8 cellular contexts compared by ENCODE assay signal in genomic region chr5:154857534-154858250, GRCh38. TPM values are rescaled to one million over a fixed set of nuclear protein-coding genes. Genes with fewer than 3 reads are reported as not detected.
A peak's percentile ranks its signal among the peaks of the same experiment; 100 is the strongest.
DNase-seq lines count a peak whose midpoint lies in the region; TF ChIP-seq lines count a peak whose summit lies in the region.

No MANE protein-coding gene starts in this region.

- H3K9me3 Mint-ChIP-seq in HFFc6, result no peaks in the 10 kb centered on the region
- H3K9me3 Mint-ChIP-seq in activated naive CD8-positive, alpha-beta T cell treated with anti-CD3 and anti-CD28 coated beads for 36 hours, result no peaks in the 10 kb centered on the region

- DNase-seq in GM06990 (ENCODE audit: extremely low read depth, insufficient read length), result peak; percentile 85
- DNase-seq in HFFc6, result peak; percentile 96
- peak; percentile 93 for DNase-seq in NAMALWA (ENCODE audit: low spot score)
- DNase-seq in SKM-1 (lab: John Stamatoyannopoulos, UW; ENCODE audit: unreplicated experiment), result peak; percentile 96
- peak; percentile 87 for DNase-seq in activated naive CD8-positive, alpha-beta T cell treated with anti-CD3 and anti-CD28 coated beads for 36 hours
- peak; percentile 86 to 97 (median 92) for DNase-seq in head of caudate nucleus
- peak; percentile 97 to 99 (median 98) for DNase-seq in ovary
- peak; percentile 98 to 99 for DNase-seq in thyroid gland

- no peaks in the 10 kb centered on the region for H3K36me3 ChIP-seq in GM06990 (ENCODE audit: control insufficient read depth, insufficient read depth, low read length)
- H3K36me3 ChIP-seq in ovary, result no peaks in the 10 kb centered on the region
- H3K36me3 ChIP-seq in thyroid gland, result no peaks in the 10 kb centered on the region

- H3K4me3 ChIP-seq in GM06990 (replicated peaks; ENCODE audit: low read depth, low read length) (peak overlapping the region; percentile 68), ovary (peak overlapping the region; percentile 63), thyroid gland (replicated peaks in 1 of 3) (peak overlapping the region; percentile 35 to 77 (median 71))

- H3K27me3 ChIP-seq in GM06990 (replicated peaks; ENCODE audit: control insufficient read depth, insufficient read depth, low read length), result no peaks in the 10 kb centered on the region
- no peaks in the 10 kb centered on the region for H3K27me3 ChIP-seq in ovary
- no peaks in the 10 kb centered on the region for H3K27me3 ChIP-seq in thyroid gland

- TF ChIP-seq POLR2A in ovary (IDR thresholded peaks at IDR 0.05) (peak; percentile 70), thyroid gland (IDR thresholded peaks at IDR 0.05) (peak; percentile 56 to 91)

- 0 out of 2 replicates have a peak, but pooled peaks cover 4% of the 10 kb centered on the region for H3K36me3 Mint-ChIP-seq in HFFc6 (ENCODE audit: low read depth)
- H3K36me3 Mint-ChIP-seq in activated naive CD8-positive, alpha-beta T cell treated with anti-CD3 and anti-CD28 coated beads for 36 hours, result peaks cover 22% of the 10 kb centered on the region

- intact Hi-C loops in head of caudate nucleus (cut with DNase I), result loop anchor here (2.0 kb wide), 2 partner anchors 83 to 103 kb away; partner anchors contain the start of genes LARP1 and MRPL22
- intact Hi-C loops in ovary (cut with DNase I), result loop anchor here (5.0 to 10.0 kb wide), 2 partner anchors 100 to 103 kb away; partner anchors contain the start of gene LARP1 (in 4 of the 4)
- intact Hi-C loops in thyroid gland (cut with DNase I), result loop anchor here (10.0 kb wide), 1 partner anchor 103 kb away; the partner anchor contains the start of gene LARP1

- H3K4me1 Mint-ChIP-seq in HFFc6 (ENCODE audit: low read depth), result peaks cover 36% of the 10 kb centered on the region
- H3K4me1 Mint-ChIP-seq in activated naive CD8-positive, alpha-beta T cell treated with anti-CD3 and anti-CD28 coated beads for 36 hours, result peaks cover 39% of the 10 kb centered on the region

- peak overlapping the region; percentile 100 for H3K27ac Mint-ChIP-seq in HFFc6
- peak overlapping the region; percentile 99 for H3K27ac Mint-ChIP-seq in activated naive CD8-positive, alpha-beta T cell treated with anti-CD3 and anti-CD28 coated beads for 36 hours

- WGBS in ovary, 3 donors, result 0 to 1% (median 0%) methylated on average over 56 to 57 of the region's 57 CpGs
- 0 to 1% methylated on average over 23 to 54 of the region's 57 CpGs for WGBS in thyroid gland, 2 donors

- H3K27ac ChIP-seq in ovary, result peak overlapping the region; percentile 94 to 99
- peak overlapping the region; percentile 98 to 100 (median 99) for H3K27ac ChIP-seq in thyroid gland

- H3K4me1 ChIP-seq in ovary (ENCODE audit: insufficient read depth) (peaks cover 11% of the 10 kb centered on the region), thyroid gland (peaks cover 23 to 43% of the 10 kb centered on the region in 2 donors)

- H3K9me3 ChIP-seq in ovary (no peaks in the 10 kb centered on the region), thyroid gland (no peaks in the 10 kb centered on the region)

- no peak for TF ChIP-seq EP300 in ovary (IDR thresholded peaks at IDR 0.05)

- H3K4me3 Mint-ChIP-seq in HFFc6, result peak overlapping the region; percentile 94
- peak overlapping the region; percentile 85 for H3K4me3 Mint-ChIP-seq in activated naive CD8-positive, alpha-beta T cell treated with anti-CD3 and anti-CD28 coated beads for 36 hours

- TF ChIP-seq CTCF in GM06990 (IDR thresholded peaks at IDR 0.05; ENCODE audit: insufficient read depth, low read length, poor library complexity, severe bottlenecking) (no peak), HFFc6 (IDR thresholded peaks at IDR 0.05) (peak; percentile 31; the same call in 1 of the 2 replicates), ovary (IDR thresholded peaks at IDR 0.05) (peak; percentile 1 to 25 (median 18)), thyroid gland (IDR thresholded peaks at IDR 0.05) (peak in 1 of 6 experiments; percentile 12)

- peaks cover 4% of the 10 kb centered on the region; the same call in 1 of the 2 replicates for H3K27me3 Mint-ChIP-seq in HFFc6 (ENCODE audit: insufficient read depth)
- no peaks in the 10 kb centered on the region for H3K27me3 Mint-ChIP-seq in activated naive CD8-positive, alpha-beta T cell treated with anti-CD3 and anti-CD28 coated beads for 36 hours

RNA-seq across cellular contexts. Expression of gene CNOT8, which starts 0.7 kb away (rescaled TPM):
- 10 to 100 TPM; 29.5 to 38.6 (median 30.8) TPM for total RNA-seq in HFFc6 (2021; fragmentation: NEBNext Ultra II Directional; extraction: Animal tissue kit (Norgen Biotek cat#: 25700))
- 10 to 100 TPM; 53.7 to 53.9 TPM for total RNA-seq in activated naive CD8-positive, alpha-beta T cell treated with anti-CD3 and anti-CD28 coated beads for 36 hours
- total RNA-seq in ovary (10 to 100 TPM; 34.0 to 51.0 (median 40.5) TPM), thyroid gland (100 to 1,000 TPM in 1 of 4 donors, 10 to 100 TPM in 3; 70.3 to 123 (median 88.6) TPM)
- polyA plus RNA-seq in ovary, result 10 to 100 TPM; 35.4 to 40.7 TPM

RNA-seq across cellular contexts. Expression of gene FAXDC2, which starts 7.3 kb away (rescaled TPM):
- total RNA-seq in HFFc6 (2021; fragmentation: NEBNext Ultra II Directional; extraction: Animal tissue kit (Norgen Biotek cat#: 25700)), result 1 to 10 TPM; 3.1 to 4.7 (median 3.6) TPM
- under 1 TPM in 1 of 2 experiments, not detected in 1; 0.08 TPM for total RNA-seq in activated naive CD8-positive, alpha-beta T cell treated with anti-CD3 and anti-CD28 coated beads for 36 hours
- 10 to 100 TPM; 15.2 to 40.7 (median 23.1) TPM for total RNA-seq in ovary
- polyA plus RNA-seq in ovary, result 100 to 1,000 TPM in 1 of 2 donors, 10 to 100 TPM in 1; 43.7 to 120 TPM
- 100 to 1,000 TPM in 1 of 4 donors, 10 to 100 TPM in 3; 47.0 to 148 (median 52.9) TPM for total RNA-seq in thyroid gland

Comparison
In these comparisons a context has a peak if more than half of its experiments do, and no peak if none do; other contexts are left out.
1. Peak in every context shown above with its lines: DNase-seq, H3K4me3 ChIP-seq and H3K27ac ChIP-seq.